ENCODE assay signal across 17 cellular contexts in the genomic region with DNA sequence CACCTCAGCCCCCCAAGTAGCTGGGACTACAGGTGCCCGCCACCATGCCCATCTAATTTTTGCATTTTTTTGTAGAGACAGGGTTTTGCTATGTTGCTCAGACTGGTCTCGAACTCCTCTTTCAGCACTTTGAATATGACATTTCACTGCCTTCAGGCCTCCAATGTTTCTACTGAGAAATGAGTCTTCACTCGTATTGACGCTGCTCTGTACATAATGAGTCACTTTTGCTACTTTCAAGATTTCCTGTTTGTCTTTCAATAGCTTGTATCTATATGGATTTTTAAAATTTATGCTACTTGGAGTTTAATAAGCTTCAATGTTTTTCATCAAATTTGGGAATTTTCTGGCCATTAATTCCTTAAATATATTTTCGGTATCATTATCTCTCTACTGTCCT.
DNase-seq lines count a peak whose midpoint lies in the region; ATAC-seq and TF ChIP-seq lines count a peak whose summit lies in the region.
"Had no signal": no experiment of that assay in that cellular context is flagged by ENCODE, and none has a peak within 500 bp of the region (broad histone marks: within the 10 kb centered on the region; RNA-seq: fewer than 3 reads in every experiment).

No MANE protein-coding gene starts in this region.

- TF ChIP-seq CTCF in PC-3 (conservative IDR thresholded peaks at IDR 0.05; ENCODE audit: low read depth, low read length) (no peak), foreskin keratinocyte (conservative IDR thresholded peaks at IDR 0.05) (no peak), lower leg skin (IDR thresholded peaks at IDR 0.05) (no peak), esophagus squamous epithelium (IDR thresholded peaks at IDR 0.05) (no peak)

- H3K9ac ChIP-seq in PC-3 (ENCODE audit: low read length) = no peak overlapping the region
- H3K9ac ChIP-seq: BLaER1 had no signal

- no peak overlapping the region for H3K4me2 ChIP-seq in PC-3 (ENCODE audit: low read length)
- H3K4me2 ChIP-seq: BLaER1, GM23338 had no signal

- POLR2A ChIA-PET in PC-3 (lab: Charles Lee; ENCODE audit: unreplicated experiment) = no interaction called here

- H3K27ac ChIP-seq in PC-3 (ENCODE audit: low read length) (no peak overlapping the region), foreskin keratinocyte (no peak overlapping the region), esophagus squamous epithelium (no peak overlapping the region)
- H3K27ac ChIP-seq: BLaER1, HL-60 had no signal

- no TSS peak for BruUV-seq in PC-3 (replicated peaks; lab: Mats Ljungman, UMichigan)

- H3K36me3 ChIP-seq in PC-3 (ENCODE audit: low read depth, low read length) = no peaks in the 10 kb centered on the region
- H3K36me3 ChIP-seq in esophagus squamous epithelium = no peaks in the 10 kb centered on the region
- H3K36me3 ChIP-seq: BLaER1 had no signal

- H3K4me1 ChIP-seq in PC-3 (ENCODE audit: insufficient read depth, low read length) (0 out of 2 replicates have a peak, but pooled peaks cover 4% of the 10 kb centered on the region), foreskin keratinocyte (no peaks in the 10 kb centered on the region), esophagus squamous epithelium (peaks cover 0 to 6% (median 0%) of the 10 kb centered on the region in 3 donors)
- H3K4me1 ChIP-seq: BLaER1 had no signal

- no peaks in the 10 kb centered on the region for H4K20me1 ChIP-seq in PC-3 (ENCODE audit: low read length)
- H4K20me1 ChIP-seq: BLaER1 had no signal

- no peaks in the 10 kb centered on the region for H3K9me2 ChIP-seq in PC-3 (replicated peaks; ENCODE audit: low read length)

- DNase-seq in DMS53 treated with DMSO at 0.1 percent for 48 hours (lab: John Stamatoyannopoulos, UW; ENCODE audit: unreplicated experiment) = peak; percentile 16
- peak; percentile 79 for DNase-seq in PC-3
- DNase-seq in foreskin keratinocyte = peak in 1 of 2 donors; percentile 26
- no peak for DNase-seq in lower leg skin (ENCODE audit: low spot score in 2 of 2)
- no peak for DNase-seq in esophagus squamous epithelium (lab: John Stamatoyannopoulos, UW)
- DNase-seq in NCI-H510A treated with DMSO at 0.1 percent for 48 hours (lab: John Stamatoyannopoulos, UW) = no peak
- DNase-seq: CD4-positive, alpha-beta memory T cell; DMS153; DND-41; EL; HCEC 1CT; HFFc6; IMR-90 had no signal

- peak; percentile 83 for ATAC-seq in PC-3
- ATAC-seq in foreskin keratinocyte = peak; percentile 48
- ATAC-seq: GM23338, K562 had no signal

- CTCF ChIA-PET in PC-3 (lab: Charles Lee) = no interaction called here

- intact Hi-C loops in PC-3 (cut with micrococcal nuclease) = no loop called here
- intact Hi-C loops in lower leg skin (cut with DNase I; ENCODE audit: low total_unique reads) = no loop called here
- intact Hi-C loops in esophagus squamous epithelium (cut with DNase I) = no loop called here

- no peak overlapping the region for H2AFZ ChIP-seq in PC-3 (ENCODE audit: low read length)
- H2AFZ ChIP-seq: GM23338 had no signal

- no peaks in the 10 kb centered on the region for H3F3A ChIP-seq in PC-3 (ENCODE audit: low read length, unreplicated experiment)

- peaks cover 11% of the 10 kb centered on the region for H3K27me3 ChIP-seq in PC-3 (ENCODE audit: low read length)
- no peaks in the 10 kb centered on the region for H3K27me3 ChIP-seq in foreskin keratinocyte
- H3K27me3 ChIP-seq in esophagus squamous epithelium = no peaks in the 10 kb centered on the region
- H3K27me3 ChIP-seq: BLaER1 had no signal

- H3K9me3 ChIP-seq in PC-3 (ENCODE audit: low read length) (peaks cover 6% of the 10 kb centered on the region), esophagus squamous epithelium (peaks cover 0 to 12% (median 0%) of the 10 kb centered on the region in 3 donors)

- WGBS in lower leg skin, 2 donors = 91 to 94% methylated on average over 5 of the region's 5 CpGs
- WGBS in esophagus squamous epithelium, 2 donors = 65 to 81% methylated on average over 5 of the region's 5 CpGs

- TF ChIP-seq POLR2A in lower leg skin (IDR thresholded peaks at IDR 0.05) (no peak), esophagus squamous epithelium (IDR thresholded peaks at IDR 0.05) (no peak)

- no peaks in the 10 kb centered on the region for H3K79me2 ChIP-seq in PC-3 (ENCODE audit: low read length)

- H3K4me3 ChIP-seq in PC-3 (ENCODE audit: low read length) (no peak overlapping the region), lower leg skin (ENCODE audit: low read depth, poor library complexity, severe bottlenecking) (no peak overlapping the region), esophagus squamous epithelium (no peak overlapping the region)
- H3K4me3 ChIP-seq: BLaER1, GM23338, K562 had no signal

Comparison
In these comparisons a context has a peak if more than half of its experiments do, and no peak if none do; other contexts are left out.
1. DNase-seq: peak in DMS53 treated with DMSO at 0.1 percent for 48 hours (single experiment) and PC-3 (single experiment); none in lower leg skin (0 of 2), esophagus squamous epithelium (single experiment) and NCI-H510A treated with DMSO at 0.1 percent for 48 hours (single experiment).